ENCODE assay signal across 1 cellular context in genomic region chr14:78316711-78317110, GRCh38.
TF ChIP-seq lines count a peak whose summit lies in the region.

No MANE protein-coding gene starts in this region.

TF ChIP-seq in GM23338, 12 proteins besides CTCF, POLR2A, EP300 and RAD21:
- TF ChIP-seq, protein P1, sequence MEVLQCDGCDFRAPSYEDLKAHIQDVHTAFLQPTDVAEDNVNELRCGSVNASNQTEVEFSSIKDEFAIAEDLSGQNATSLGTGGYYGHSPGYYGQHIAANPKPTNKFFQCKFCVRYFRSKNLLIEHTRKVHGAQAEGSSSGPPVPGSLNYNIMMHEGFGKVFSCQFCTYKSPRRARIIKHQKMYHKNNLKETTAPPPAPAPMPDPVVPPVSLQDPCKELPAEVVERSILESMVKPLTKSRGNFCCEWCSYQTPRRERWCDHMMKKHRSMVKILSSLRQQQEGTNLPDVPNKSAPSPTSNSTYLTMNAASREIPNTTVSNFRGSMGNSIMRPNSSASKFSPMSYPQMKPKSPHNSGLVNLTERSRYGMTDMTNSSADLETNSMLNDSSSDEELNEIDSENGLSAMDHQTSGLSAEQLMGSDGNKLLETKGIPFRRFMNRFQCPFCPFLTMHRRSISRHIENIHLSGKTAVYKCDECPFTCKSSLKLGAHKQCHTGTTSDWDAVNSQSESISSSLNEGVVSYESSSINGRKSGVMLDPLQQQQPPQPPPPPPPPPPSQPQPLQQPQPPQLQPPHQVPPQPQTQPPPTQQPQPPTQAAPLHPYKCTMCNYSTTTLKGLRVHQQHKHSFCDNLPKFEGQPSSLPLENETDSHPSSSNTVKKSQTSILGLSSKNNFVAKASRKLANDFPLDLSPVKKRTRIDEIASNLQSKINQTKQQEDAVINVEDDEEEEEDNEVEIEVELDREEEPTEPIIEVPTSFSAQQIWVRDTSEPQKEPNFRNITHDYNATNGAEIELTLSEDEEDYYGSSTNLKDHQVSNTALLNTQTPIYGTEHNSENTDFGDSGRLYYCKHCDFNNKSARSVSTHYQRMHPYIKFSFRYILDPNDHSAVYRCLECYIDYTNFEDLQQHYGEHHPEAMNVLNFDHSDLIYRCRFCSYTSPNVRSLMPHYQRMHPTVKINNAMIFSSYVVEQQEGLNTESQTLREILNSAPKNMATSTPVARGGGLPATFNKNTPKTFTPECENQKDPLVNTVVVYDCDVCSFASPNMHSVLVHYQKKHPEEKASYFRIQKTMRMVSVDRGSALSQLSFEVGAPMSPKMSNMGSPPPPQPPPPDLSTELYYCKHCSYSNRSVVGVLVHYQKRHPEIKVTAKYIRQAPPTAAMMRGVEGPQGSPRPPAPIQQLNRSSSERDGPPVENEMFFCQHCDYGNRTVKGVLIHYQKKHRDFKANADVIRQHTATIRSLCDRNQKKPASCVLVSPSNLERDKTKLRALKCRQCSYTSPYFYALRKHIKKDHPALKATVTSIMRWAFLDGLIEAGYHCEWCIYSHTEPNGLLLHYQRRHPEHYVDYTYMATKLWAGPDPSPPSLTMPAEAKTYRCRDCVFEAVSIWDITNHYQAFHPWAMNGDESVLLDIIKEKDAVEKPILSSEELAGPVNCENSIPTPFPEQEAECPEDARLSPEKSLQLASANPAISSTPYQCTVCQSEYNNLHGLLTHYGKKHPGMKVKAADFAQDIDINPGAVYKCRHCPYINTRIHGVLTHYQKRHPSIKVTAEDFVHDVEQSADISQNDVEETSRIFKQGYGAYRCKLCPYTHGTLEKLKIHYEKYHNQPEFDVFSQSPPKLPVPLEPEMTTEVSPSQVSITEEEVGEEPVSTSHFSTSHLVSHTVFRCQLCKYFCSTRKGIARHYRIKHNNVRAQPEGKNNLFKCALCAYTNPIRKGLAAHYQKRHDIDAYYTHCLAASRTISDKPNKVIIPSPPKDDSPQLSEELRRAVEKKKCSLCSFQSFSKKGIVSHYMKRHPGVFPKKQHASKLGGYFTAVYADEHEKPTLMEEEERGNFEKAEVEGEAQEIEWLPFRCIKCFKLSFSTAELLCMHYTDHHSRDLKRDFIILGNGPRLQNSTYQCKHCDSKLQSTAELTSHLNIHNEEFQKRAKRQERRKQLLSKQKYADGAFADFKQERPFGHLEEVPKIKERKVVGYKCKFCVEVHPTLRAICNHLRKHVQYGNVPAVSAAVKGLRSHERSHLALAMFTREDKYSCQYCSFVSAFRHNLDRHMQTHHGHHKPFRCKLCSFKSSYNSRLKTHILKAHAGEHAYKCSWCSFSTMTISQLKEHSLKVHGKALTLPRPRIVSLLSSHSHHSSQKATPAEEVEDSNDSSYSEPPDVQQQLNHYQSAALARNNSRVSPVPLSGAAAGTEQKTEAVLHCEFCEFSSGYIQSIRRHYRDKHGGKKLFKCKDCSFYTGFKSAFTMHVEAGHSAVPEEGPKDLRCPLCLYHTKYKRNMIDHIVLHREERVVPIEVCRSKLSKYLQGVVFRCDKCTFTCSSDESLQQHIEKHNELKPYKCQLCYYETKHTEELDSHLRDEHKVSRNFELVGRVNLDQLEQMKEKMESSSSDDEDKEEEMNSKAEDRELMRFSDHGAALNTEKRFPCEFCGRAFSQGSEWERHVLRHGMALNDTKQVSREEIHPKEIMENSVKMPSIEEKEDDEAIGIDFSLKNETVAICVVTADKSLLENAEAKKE (CRISPR knock-in tag; IDR thresholded peaks at IDR 0.05) = no peak
- no peak for TF ChIP-seq JUNB (IDR thresholded peaks at IDR 0.05; ENCODE audit: unreplicated experiment)
- no peak for TF ChIP-seq POLR2AphosphoS5 (IDR thresholded peaks at IDR 0.05; ENCODE audit: low read depth)
- TF ChIP-seq CREB1 (CRISPR knock-in tag; IDR thresholded peaks at IDR 0.05; ENCODE audit: low read depth) = no peak
- TF ChIP-seq EZH2phosphoT487 (IDR thresholded peaks at IDR 0.05; ENCODE audit: unreplicated experiment) = no peak
- TF ChIP-seq NANOG (IDR thresholded peaks at IDR 0.05; ENCODE audit: borderline replicate concordance) = no peak
- no peak for TF ChIP-seq ZNF114 (CRISPR knock-in tag; IDR thresholded peaks at IDR 0.05)
- no peak for TF ChIP-seq ZNF331 (CRISPR knock-in tag; IDR thresholded peaks at IDR 0.05; ENCODE audit: low read depth)
- TF ChIP-seq, protein P2, sequence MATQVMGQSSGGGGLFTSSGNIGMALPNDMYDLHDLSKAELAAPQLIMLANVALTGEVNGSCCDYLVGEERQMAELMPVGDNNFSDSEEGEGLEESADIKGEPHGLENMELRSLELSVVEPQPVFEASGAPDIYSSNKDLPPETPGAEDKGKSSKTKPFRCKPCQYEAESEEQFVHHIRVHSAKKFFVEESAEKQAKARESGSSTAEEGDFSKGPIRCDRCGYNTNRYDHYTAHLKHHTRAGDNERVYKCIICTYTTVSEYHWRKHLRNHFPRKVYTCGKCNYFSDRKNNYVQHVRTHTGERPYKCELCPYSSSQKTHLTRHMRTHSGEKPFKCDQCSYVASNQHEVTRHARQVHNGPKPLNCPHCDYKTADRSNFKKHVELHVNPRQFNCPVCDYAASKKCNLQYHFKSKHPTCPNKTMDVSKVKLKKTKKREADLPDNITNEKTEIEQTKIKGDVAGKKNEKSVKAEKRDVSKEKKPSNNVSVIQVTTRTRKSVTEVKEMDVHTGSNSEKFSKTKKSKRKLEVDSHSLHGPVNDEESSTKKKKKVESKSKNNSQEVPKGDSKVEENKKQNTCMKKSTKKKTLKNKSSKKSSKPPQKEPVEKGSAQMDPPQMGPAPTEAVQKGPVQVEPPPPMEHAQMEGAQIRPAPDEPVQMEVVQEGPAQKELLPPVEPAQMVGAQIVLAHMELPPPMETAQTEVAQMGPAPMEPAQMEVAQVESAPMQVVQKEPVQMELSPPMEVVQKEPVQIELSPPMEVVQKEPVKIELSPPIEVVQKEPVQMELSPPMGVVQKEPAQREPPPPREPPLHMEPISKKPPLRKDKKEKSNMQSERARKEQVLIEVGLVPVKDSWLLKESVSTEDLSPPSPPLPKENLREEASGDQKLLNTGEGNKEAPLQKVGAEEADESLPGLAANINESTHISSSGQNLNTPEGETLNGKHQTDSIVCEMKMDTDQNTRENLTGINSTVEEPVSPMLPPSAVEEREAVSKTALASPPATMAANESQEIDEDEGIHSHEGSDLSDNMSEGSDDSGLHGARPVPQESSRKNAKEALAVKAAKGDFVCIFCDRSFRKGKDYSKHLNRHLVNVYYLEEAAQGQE (IDR thresholded peaks at IDR 0.05; ENCODE audit: unreplicated experiment) = no peak
- TF ChIP-seq ETS1 (IDR thresholded peaks at IDR 0.05) = no peak
- no peak for TF ChIP-seq EZH2 (IDR thresholded peaks at IDR 0.05; ENCODE audit: low read depth, unreplicated experiment)
- TF ChIP-seq STAT1 (IDR thresholded peaks at IDR 0.05; ENCODE audit: unreplicated experiment) = no peak
